ENCODE assay signal across 26 cellular contexts in genomic region chr7:105480931-105481330, GRCh38.
"Had no signal": no experiment of that assay in that cellular context is flagged by ENCODE, and none has a peak within 500 bp of the region (broad histone marks: within the 10 kb centered on the region; RNA-seq: fewer than 3 reads in every experiment).

No MANE protein-coding gene starts in this region.

- H2AFZ ChIP-seq: neural progenitor cell had no signal

- H3K36me3 ChIP-seq: neural progenitor cell, uterus had no signal

- H3K27ac ChIP-seq: body of pancreas, dorsolateral prefrontal cortex, foreskin keratinocyte, neural progenitor cell, psoas muscle, suprapubic skin, transverse colon, uterus had no signal

- H3K4me3 ChIP-seq: body of pancreas, dorsolateral prefrontal cortex, neural progenitor cell, psoas muscle, suprapubic skin, transverse colon, uterus had no signal

- H3K4me1 ChIP-seq: body of pancreas, foreskin keratinocyte, neural progenitor cell, psoas muscle, suprapubic skin, transverse colon, uterus had no signal

- H3K4me2 ChIP-seq: neural progenitor cell had no signal

- H3K27me3 ChIP-seq: body of pancreas, dorsolateral prefrontal cortex, foreskin keratinocyte, neural progenitor cell, suprapubic skin, transverse colon, uterus had no signal

- DNase-seq: activated CD4-positive, alpha-beta memory T cell treated with anti-CD3 and anti-CD28 coated beads, Interleukin-2, amount 10 ng/mL, durations not matched to agents 7 days and 5 days; activated CD4-positive, alpha-beta T cell treated with anti-CD3 and anti-CD28 coated beads for 48 hours; activated CD4-positive, CD25-positive, alpha-beta regulatory T cell; activated CD8-positive, alpha-beta memory T cell treated with anti-CD3 and anti-CD28 coated beads, Interleukin-2, amount 10 ng/mL, durations not matched to agents 7 days and 5 days; activated naive CD4-positive, alpha-beta T cell; activated naive CD8-positive, alpha-beta T cell treated with anti-CD3 and anti-CD28 coated beads for 36 hours; amniotic stem cell; body of pancreas; dorsolateral prefrontal cortex; foreskin keratinocyte; glutamatergic neuron; hypothalamus; mammary epithelial cell; naive B cell; psoas muscle; right cardiac atrium; small intestine; stimulated activated CD4-positive, alpha-beta T cell treated with anti-CD3 and anti-CD28 coated beads, Interleukin-15, amount 100 ng/mL, for 24 hours; stimulated activated CD4-positive, alpha-beta T cell treated with anti-CD3 and anti-CD28 coated beads, Interleukin-2, amount 100 ng/mL, for 48 hours; stimulated activated naive CD8-positive, alpha-beta T cell treated with anti-CD3 and anti-CD28 coated beads, Interleukin-15, amount 100 ng/mL, for 72 hours; T-helper 9 cell; transverse colon; uterus had no signal

- ATAC-seq: activated CD8-positive, alpha-beta memory T cell treated with anti-CD3 and anti-CD28 coated beads, Interleukin-2, amount 10 ng/mL, durations not matched to agents 7 days and 5 days; body of pancreas; foreskin keratinocyte; left lobe of liver; psoas muscle; right cardiac atrium; stimulated activated naive CD8-positive, alpha-beta T cell treated with anti-CD3 and anti-CD28 coated beads, Interleukin-15, amount 100 ng/mL, for 72 hours had no signal

- H3K9ac ChIP-seq: neural progenitor cell had no signal

- H3K9me3 ChIP-seq: body of pancreas, psoas muscle, suprapubic skin, transverse colon, uterus had no signal
